ENCODE assay signal across 14 cellular contexts in the genomic region with DNA sequence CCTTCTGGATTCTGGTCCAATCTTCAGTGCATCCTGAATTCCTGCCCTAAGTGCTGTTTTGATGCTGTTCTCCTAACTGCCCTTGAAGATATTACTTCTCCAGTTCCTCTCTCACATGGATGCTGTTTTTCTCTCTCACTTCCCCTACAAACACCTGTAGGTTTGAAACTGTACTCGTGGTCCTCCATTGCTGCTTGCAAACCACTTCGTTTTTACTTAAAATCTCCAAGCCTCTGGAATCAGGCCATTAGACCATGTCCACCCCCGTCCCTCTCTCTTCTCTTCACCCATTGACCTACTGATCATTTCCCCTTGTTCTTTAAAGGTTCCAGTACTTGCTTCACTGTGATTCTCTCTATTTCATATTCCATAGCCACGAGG.
DNase-seq lines count a peak whose midpoint lies in the region; ATAC-seq and TF ChIP-seq lines count a peak whose summit lies in the region.
"Had no signal": no experiment of that assay in that cellular context is flagged by ENCODE, and none has a peak within 500 bp of the region (broad histone marks: within the 10 kb centered on the region; RNA-seq: fewer than 3 reads in every experiment).

No MANE protein-coding gene starts in this region.

- no peak for ATAC-seq in activated CD8-positive, alpha-beta memory T cell treated with anti-CD3 and anti-CD28 coated beads, Interleukin-2, amount 10 ng/mL, durations not matched to agents 7 days and 5 days
- peak; percentile 61 for ATAC-seq in GM21737 (IDR thresholded peaks at IDR 0.05; ENCODE audit: unreplicated experiment)
- peak; percentile 16 for ATAC-seq in HG03139 (IDR thresholded peaks at IDR 0.05; ENCODE audit: unreplicated experiment)
- ATAC-seq in activated naive CD8-positive, alpha-beta T cell treated with anti-CD3 and anti-CD28 coated beads, Interleukin-2, amount 50 U/mL, for 24 hours, result no peak

- peaks cover 4% of the 10 kb centered on the region for H3K27me3 Mint-ChIP-seq in activated CD8-positive, alpha-beta memory T cell treated with anti-CD3 and anti-CD28 coated beads, Interleukin-2, amount 10 ng/mL, durations not matched to agents 7 days and 5 days
- no peaks in the 10 kb centered on the region for H3K27me3 Mint-ChIP-seq in activated naive CD8-positive, alpha-beta T cell treated with anti-CD3 and anti-CD28 coated beads, Interleukin-2, amount 50 U/mL, for 24 hours

- peak overlapping the region; percentile 96 for H3K27ac Mint-ChIP-seq in activated CD8-positive, alpha-beta memory T cell treated with anti-CD3 and anti-CD28 coated beads, Interleukin-2, amount 10 ng/mL, durations not matched to agents 7 days and 5 days
- no peak overlapping the region for H3K27ac Mint-ChIP-seq in activated naive CD8-positive, alpha-beta T cell treated with anti-CD3 and anti-CD28 coated beads, Interleukin-2, amount 50 U/mL, for 24 hours
- H3K27ac Mint-ChIP-seq: H9, nephron progenitor cell had no signal

- no peak for DNase-seq in activated CD8-positive, alpha-beta memory T cell treated with anti-CD3 and anti-CD28 coated beads, Interleukin-2, amount 10 ng/mL, durations not matched to agents 7 days and 5 days
- DNase-seq in activated CD8-positive, alpha-beta memory T cell treated with anti-CD3 and anti-CD28 coated beads for 24 hours, result no peak
- DNase-seq in esophagus muscularis mucosa (ENCODE audit: extremely low spot score) (peak; percentile 75), transverse colon (no peak), NCI-H1436 treated with DMSO at 0.1 percent for 48 hours (lab: John Stamatoyannopoulos, UW) (no peak)
- DNase-seq in activated naive CD8-positive, alpha-beta T cell treated with anti-CD3 and anti-CD28 coated beads, Interleukin-2, amount 50 U/mL, for 24 hours, result no peak
- DNase-seq: ACHN; activated CD4-positive, CD25-positive, alpha-beta regulatory T cell treated with anti-CD3 and anti-CD28 coated beads, Interleukin-2, amount 50 U/mL, for 72 hours; activated naive CD4-positive, alpha-beta T cell; H9; nephron progenitor cell; spleen had no signal

- in situ Hi-C loops in transverse colon (cut with MboI; ENCODE audit: low pct_ligation_motif_present in 1 of 4, low pct_unique_long_range_greater_than_20kb in 1 of 4, low sequenced_read_pairs in 3 of 4), result no loop called here

- H3K4me1 ChIP-seq in esophagus muscularis mucosa (no peaks in the 10 kb centered on the region), transverse colon (no peaks in the 10 kb centered on the region)
- H3K4me1 ChIP-seq: spleen had no signal

- H3K36me3 ChIP-seq in esophagus muscularis mucosa (no peaks in the 10 kb centered on the region), transverse colon (no peaks in the 10 kb centered on the region)
- H3K36me3 ChIP-seq: spleen had no signal

- H3K9me3 ChIP-seq in esophagus muscularis mucosa, result no peaks in the 10 kb centered on the region
- H3K9me3 ChIP-seq in transverse colon, result no peaks in the 10 kb centered on the region
- H3K9me3 ChIP-seq: spleen had no signal

- peaks cover 51% of the 10 kb centered on the region for H3K4me1 Mint-ChIP-seq in activated CD8-positive, alpha-beta memory T cell treated with anti-CD3 and anti-CD28 coated beads, Interleukin-2, amount 10 ng/mL, durations not matched to agents 7 days and 5 days
- no peaks in the 10 kb centered on the region for H3K4me1 Mint-ChIP-seq in activated naive CD8-positive, alpha-beta T cell treated with anti-CD3 and anti-CD28 coated beads, Interleukin-2, amount 50 U/mL, for 24 hours
- H3K4me1 Mint-ChIP-seq: nephron progenitor cell had no signal

- H3K27ac ChIP-seq in esophagus muscularis mucosa (replicated peaks in 1 of 4) (no peak overlapping the region), transverse colon (peak overlapping the region in 2 of 4 donors; percentile 9 to 44)

- H3K4me3 ChIP-seq in esophagus muscularis mucosa (no peak overlapping the region), transverse colon (no peak overlapping the region)
- H3K4me3 ChIP-seq: spleen had no signal

- TF ChIP-seq EP300 in esophagus muscularis mucosa (IDR thresholded peaks at IDR 0.05) (no peak), transverse colon (IDR thresholded peaks at IDR 0.05; ENCODE audit: low read depth) (no peak)

- no peaks in the 10 kb centered on the region for H3K27me3 ChIP-seq in esophagus muscularis mucosa
- H3K27me3 ChIP-seq in transverse colon, result no peaks in the 10 kb centered on the region
- H3K27me3 ChIP-seq: spleen had no signal

- CTCF ChIA-PET in activated CD8-positive, alpha-beta memory T cell treated with anti-CD3 and anti-CD28 coated beads, Interleukin-2, amount 10 ng/mL, durations not matched to agents 7 days and 5 days (lab: Charles Lee), result no interaction called here

- H3K9me3 Mint-ChIP-seq in activated CD8-positive, alpha-beta memory T cell treated with anti-CD3 and anti-CD28 coated beads, Interleukin-2, amount 10 ng/mL, durations not matched to agents 7 days and 5 days (ENCODE audit: low read depth), result peaks cover 3% of the 10 kb centered on the region
- peaks cover 14% of the 10 kb centered on the region for H3K9me3 Mint-ChIP-seq in activated naive CD8-positive, alpha-beta T cell treated with anti-CD3 and anti-CD28 coated beads, Interleukin-2, amount 50 U/mL, for 24 hours
- H3K9me3 Mint-ChIP-seq: H9, nephron progenitor cell had no signal

- WGBS in esophagus muscularis mucosa, result 78% methylated on average over 4 of the region's 4 CpGs
- 38 to 59% methylated on average over 3 to 4 of the region's 4 CpGs for WGBS in transverse colon (ENCODE audit: low coverage in 1 of 2), 2 donors

- H3K4me3 Mint-ChIP-seq in activated CD8-positive, alpha-beta memory T cell treated with anti-CD3 and anti-CD28 coated beads, Interleukin-2, amount 10 ng/mL, durations not matched to agents 7 days and 5 days, result peak overlapping the region; percentile 34
- no peak overlapping the region for H3K4me3 Mint-ChIP-seq in activated naive CD8-positive, alpha-beta T cell treated with anti-CD3 and anti-CD28 coated beads, Interleukin-2, amount 50 U/mL, for 24 hours
- H3K4me3 Mint-ChIP-seq: H9, nephron progenitor cell had no signal

- intact Hi-C loops in esophagus muscularis mucosa (cut with DNase I) (no loop called here), transverse colon (cut with DNase I; ENCODE audit: low total_unique reads) (no loop called here)

- H3K36me3 Mint-ChIP-seq in activated CD8-positive, alpha-beta memory T cell treated with anti-CD3 and anti-CD28 coated beads, Interleukin-2, amount 10 ng/mL, durations not matched to agents 7 days and 5 days, result peaks cover 13% of the 10 kb centered on the region
- no peaks in the 10 kb centered on the region for H3K36me3 Mint-ChIP-seq in activated naive CD8-positive, alpha-beta T cell treated with anti-CD3 and anti-CD28 coated beads, Interleukin-2, amount 50 U/mL, for 24 hours (ENCODE audit: low read depth)

- TF ChIP-seq CTCF in esophagus muscularis mucosa (IDR thresholded peaks at IDR 0.05) (no peak), transverse colon (IDR thresholded peaks at IDR 0.05) (no peak)

- TF ChIP-seq POLR2A in esophagus muscularis mucosa (IDR thresholded peaks at IDR 0.05; ENCODE audit: low read depth) (no peak), transverse colon (IDR thresholded peaks at IDR 0.05) (no peak)

Comparison
In these comparisons a context has a peak if more than half of its experiments do, and no peak if none do; other contexts are left out.
1. ATAC-seq: peak in GM21737 (single experiment) and HG03139 (single experiment); none in activated CD8-positive, alpha-beta memory T cell treated with anti-CD3 and anti-CD28 coated beads, Interleukin-2, amount 10 ng/mL, durations not matched to agents 7 days and 5 days (single experiment) and activated naive CD8-positive, alpha-beta T cell treated with anti-CD3 and anti-CD28 coated beads, Interleukin-2, amount 50 U/mL, for 24 hours (single experiment).